ENCODE assay signal across 8 cellular contexts in the genomic region with DNA sequence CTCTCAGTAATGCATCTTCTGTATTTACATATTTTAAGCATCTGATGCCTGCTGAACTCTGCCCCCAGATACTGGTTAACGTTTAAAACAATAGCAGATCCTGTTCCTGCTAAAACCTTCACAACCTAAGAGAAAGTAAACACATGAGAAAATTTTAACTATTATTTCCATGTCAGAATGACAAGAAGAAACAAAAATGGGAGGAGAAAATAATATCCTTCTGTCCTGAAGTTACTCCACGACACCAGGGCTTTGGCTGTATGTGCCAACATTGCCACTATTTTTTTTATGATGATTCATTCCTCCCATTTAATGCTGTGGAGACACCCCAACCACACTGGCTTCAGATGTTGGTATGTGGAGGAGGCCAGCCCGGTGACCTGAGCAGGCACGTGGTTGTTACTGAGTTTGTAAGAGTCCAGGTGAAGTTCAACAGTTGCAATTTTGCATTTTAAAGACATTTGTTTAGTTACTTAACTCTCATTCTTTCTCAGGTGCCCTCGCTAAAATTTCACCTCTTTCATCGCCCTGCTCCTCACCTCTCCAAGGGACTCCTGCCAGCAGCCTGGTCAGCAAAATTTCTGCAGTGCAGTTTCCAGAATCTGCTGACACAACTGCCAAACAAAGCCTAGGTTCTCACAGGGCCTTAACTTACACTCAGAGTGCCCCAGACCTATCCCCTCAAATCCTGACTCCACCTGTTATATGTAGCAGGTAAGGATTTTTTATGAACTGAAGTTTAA.
DNase-seq lines count a peak whose midpoint lies in the region; ATAC-seq and TF ChIP-seq lines count a peak whose summit lies in the region.

No MANE protein-coding gene starts in this region.

- ATAC-seq in WTC11 (peak; percentile 31), HG03469 (IDR thresholded peaks at IDR 0.05; ENCODE audit: unreplicated experiment) (no peak)

- H3K4me1 ChIP-seq in ovary (ENCODE audit: insufficient read depth) (peaks cover 3% of the 10 kb centered on the region), esophagus squamous epithelium (peaks cover 0 to 13% (median 4%) of the 10 kb centered on the region in 3 donors)

- H3K27me3 ChIP-seq in ovary: no peaks in the 10 kb centered on the region
- no peaks in the 10 kb centered on the region for H3K27me3 ChIP-seq in esophagus squamous epithelium

- CTCF ChIA-PET in WTC11 (lab: Charles Lee): no interaction called here

- POLR2A ChIA-PET in WTC11 (lab: Charles Lee): no interaction called here

- TF ChIP-seq CTCF in WTC11 (IDR thresholded peaks at IDR 0.05) (no peak), ovary (IDR thresholded peaks at IDR 0.05) (no peak), esophagus squamous epithelium (IDR thresholded peaks at IDR 0.05) (no peak)

- H3K27ac ChIP-seq in ovary (peak overlapping the region in 1 of 2 donors; percentile 6), esophagus squamous epithelium (peak overlapping the region in 1 of 4 donors; percentile 6)

- H3K9me3 Mint-ChIP-seq in WTC11: no peaks in the 10 kb centered on the region

- H3K4me3 Mint-ChIP-seq in WTC11: no peak overlapping the region

- TF ChIP-seq POLR2A in ovary (IDR thresholded peaks at IDR 0.05) (no peak), esophagus squamous epithelium (IDR thresholded peaks at IDR 0.05) (no peak)

- peak overlapping the region; percentile 45 for H3K27ac Mint-ChIP-seq in WTC11

- intact Hi-C loops in ovary (cut with DNase I) (no loop called here), esophagus squamous epithelium (cut with DNase I) (no loop called here)

- H3K36me3 ChIP-seq in ovary (no peaks in the 10 kb centered on the region), esophagus squamous epithelium (no peaks in the 10 kb centered on the region)

- no peaks in the 10 kb centered on the region for H3K9me3 ChIP-seq in ovary
- H3K9me3 ChIP-seq in esophagus squamous epithelium: no peaks in the 10 kb centered on the region

- peaks cover 32% of the 10 kb centered on the region for H3K4me1 Mint-ChIP-seq in WTC11

- H3K4me3 ChIP-seq in ovary (no peak overlapping the region), esophagus squamous epithelium (no peak overlapping the region)

- no peaks in the 10 kb centered on the region for H3K36me3 Mint-ChIP-seq in WTC11

- H3K27me3 Mint-ChIP-seq in WTC11 (ENCODE audit: low read depth): no peaks in the 10 kb centered on the region

- TF ChIP-seq EP300 in ovary (IDR thresholded peaks at IDR 0.05): no peak

- peak; percentile 90 for DNase-seq in H4 (ENCODE audit: low spot score)
- no peak for DNase-seq in WTC11 (ENCODE audit: low spot score)
- peak; percentile 51 for DNase-seq in glomerular visceral epithelial cell (ENCODE audit: extremely low spot score)
- DNase-seq in ovary: peak; percentile 19 to 47 (median 33)
- no peak for DNase-seq in CD1c-positive myeloid dendritic cell (ENCODE audit: extremely low spot score)
- no peak for DNase-seq in stimulated activated CD8-positive, alpha-beta memory T cell treated with anti-CD3 and anti-CD28 coated beads, Interleukin-4, amount 100 ng/mL, for 48 hours
- no peak for DNase-seq in esophagus squamous epithelium (lab: John Stamatoyannopoulos, UW)

- WGBS in ovary, 3 donors: 30 to 41% (median 39%) methylated on average over 6 of the region's 6 CpGs
- 43 to 48% methylated on average over 6 of the region's 6 CpGs for WGBS in esophagus squamous epithelium, 2 donors

TF ChIP-seq in WTC11, 78 proteins besides CTCF, POLR2A, EP300 and RAD21:
- TF ChIP-seq E2F1 (CRISPR knock-in tag; IDR thresholded peaks at IDR 0.05) (no peak), ZNF219 (CRISPR knock-in tag; IDR thresholded peaks at IDR 0.05; ENCODE audit: borderline replicate concordance) (no peak)
TF ChIP-seq in WTC11: peak in this region for 0.

Comparison
In these comparisons a context has a peak if more than half of its experiments do, and no peak if none do; other contexts are left out.
1. DNase-seq: peak in H4 (single experiment), glomerular visceral epithelial cell (single experiment) and ovary (5 of 5); none in WTC11 (single experiment), CD1c-positive myeloid dendritic cell (single experiment), stimulated activated CD8-positive, alpha-beta memory T cell treated with anti-CD3 and anti-CD28 coated beads, Interleukin-4, amount 100 ng/mL, for 48 hours (single experiment) and esophagus squamous epithelium (single experiment).